Comparison of ENCODE assay signal across 12 cellular contexts in the genomic region with DNA sequence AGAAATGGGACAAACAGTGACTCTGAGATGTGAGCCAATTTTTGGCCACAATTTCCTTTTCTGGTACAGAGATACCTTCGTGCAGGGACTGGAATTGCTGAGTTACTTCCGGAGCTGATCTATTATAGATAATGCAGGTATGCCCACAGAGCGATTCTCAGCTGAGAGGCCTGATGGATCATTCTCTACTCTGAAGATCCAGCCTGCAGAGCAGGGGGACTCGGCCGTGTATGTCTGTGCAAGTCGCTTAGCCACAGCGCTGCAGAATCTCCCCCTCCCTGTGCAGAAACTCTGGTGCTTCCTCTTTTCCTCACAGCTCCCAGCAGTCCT.
DNase-seq lines count a peak whose midpoint lies in the region; ATAC-seq, FAIRE-seq and TF ChIP-seq lines count a peak whose summit lies in the region.
"Had no signal": no experiment of that assay in that cellular context is flagged by ENCODE, and none has a peak within 500 bp of the region (broad histone marks: within the 10 kb centered on the region; RNA-seq: fewer than 3 reads in every experiment).

No MANE protein-coding gene starts in this region.

- POLR2A ChIA-PET in OCI-LY7 (lab: Charles Lee) = no interaction called here
- POLR2A ChIA-PET in GM10248 (lab: Yijun Ruan, JAX) = no interaction called here

- no peak overlapping the region for H3K27ac ChIP-seq in OCI-LY7 (ENCODE audit: low read depth, low read length, poor library complexity, severe bottlenecking)
- peak overlapping the region; percentile 69 for H3K27ac ChIP-seq in astrocyte (ENCODE audit: low read depth, low read length)
- H3K27ac ChIP-seq: right atrium auricular region had no signal

- no peaks in the 10 kb centered on the region for H4K20me1 ChIP-seq in OCI-LY7 (ENCODE audit: insufficient read depth, low read length)
- H4K20me1 ChIP-seq in astrocyte (ENCODE audit: insufficient read depth, low read length) = no peaks in the 10 kb centered on the region

- H3K9ac ChIP-seq in astrocyte (ENCODE audit: low read length) = peak overlapping the region; percentile 7

- H3K27ac Mint-ChIP-seq in CD14-positive monocyte = peak overlapping the region; percentile 37 to 87 (median 76)
- peak overlapping the region; percentile 90 for H3K27ac Mint-ChIP-seq in astrocyte (ENCODE audit: unreplicated experiment)

- H2AFZ ChIP-seq in OCI-LY7 (ENCODE audit: low read length) (no peak overlapping the region), astrocyte (ENCODE audit: low read depth, low read length) (peak overlapping the region; percentile 19)

- H3K4me3 Mint-ChIP-seq in CD14-positive monocyte = peak overlapping the region; percentile 40 to 78
- peak overlapping the region; percentile 47 for H3K4me3 Mint-ChIP-seq in astrocyte (ENCODE audit: unreplicated experiment)

- H3K4me1 ChIP-seq in OCI-LY7 (ENCODE audit: insufficient read depth, low read length, poor library complexity, severe bottlenecking) (peaks cover 23% of the 10 kb centered on the region), astrocyte (ENCODE audit: insufficient read depth, low read length) (peaks cover 25% of the 10 kb centered on the region), HAP-1 (peaks cover 4% of the 10 kb centered on the region; the same call in 1 of the 2 replicates)
- H3K4me1 ChIP-seq: right atrium auricular region had no signal

- H3K27me3 ChIP-seq in astrocyte (ENCODE audit: insufficient read depth, low read length) (no peaks in the 10 kb centered on the region), HAP-1 (ENCODE audit: low read depth) (no peaks in the 10 kb centered on the region)
- H3K27me3 ChIP-seq: right atrium auricular region had no signal

- BruUV-seq in OCI-LY7 (replicated peaks; lab: Mats Ljungman, UMichigan) = no TSS peak

- peaks cover 0 to 4% (median 3%) of the 10 kb centered on the region in 7 donors for H3K9me3 Mint-ChIP-seq in CD14-positive monocyte
- peaks cover 3% of the 10 kb centered on the region for H3K9me3 Mint-ChIP-seq in astrocyte (ENCODE audit: unreplicated experiment)

- H3K36me3 ChIP-seq in OCI-LY7 (ENCODE audit: insufficient read depth, low read length) = no peaks in the 10 kb centered on the region
- H3K36me3 ChIP-seq in astrocyte (ENCODE audit: insufficient read depth, low read length) = no peaks in the 10 kb centered on the region
- no peaks in the 10 kb centered on the region for H3K36me3 ChIP-seq in HAP-1 (replicated peaks)
- H3K36me3 ChIP-seq: right atrium auricular region had no signal

- H3K4me3 ChIP-seq in OCI-LY7 (ENCODE audit: low read depth, low read length, poor library complexity, severe bottlenecking) = no peak overlapping the region
- no peak overlapping the region for H3K4me3 ChIP-seq in astrocyte (ENCODE audit: insufficient read depth, low read depth, low read length)
- H3K4me3 ChIP-seq in HAP-1 = no peak overlapping the region
- H3K4me3 ChIP-seq: right atrium auricular region had no signal

- ATAC-seq in GM21381 (IDR thresholded peaks at IDR 0.05; ENCODE audit: unreplicated experiment) = peak; percentile 46

- no peaks in the 10 kb centered on the region for H3K9me2 ChIP-seq in OCI-LY7 (ENCODE audit: insufficient read depth, low read length)

- H3K4me2 ChIP-seq in OCI-LY7 (ENCODE audit: low read length) (0 out of 2 replicates have a peak overlapping the region, but pooled peaks have one; percentile 7), astrocyte (ENCODE audit: low read length) (peak overlapping the region; percentile 74)

- DNase-seq in CD14-positive monocyte (ENCODE audit: low spot score) (no peak), OCI-LY7 (ENCODE audit: low spot score) (no peak), astrocyte (ENCODE audit: low read depth) (no peak), NCI-H1105 treated with DMSO at 0.1 percent for 48 hours (lab: John Stamatoyannopoulos, UW) (no peak), GM10248 (ENCODE audit: extremely low spot score) (no peak), HAP-1 (ENCODE audit: low spot score in 2 of 2) (no peak)
- DNase-seq in stimulated activated CD4-positive, alpha-beta T cell treated with anti-CD3 and anti-CD28 coated beads, Interleukin-4, amount 100 ng/mL, for 24 hours = no peak
- DNase-seq: activated gamma-delta T cell treated with Interleukin-2 at 50 U/mL for 16 hours, NCI-H2029 treated with DMSO at 0.1 percent for 48 hours had no signal

- H3K36me3 Mint-ChIP-seq in CD14-positive monocyte (no peaks in the 10 kb centered on the region), astrocyte (ENCODE audit: low read depth, unreplicated experiment) (no peaks in the 10 kb centered on the region)

- CTCF ChIA-PET in OCI-LY7 (lab: Charles Lee; ENCODE audit: unreplicated experiment) = no interaction called here
- CTCF ChIA-PET in GM10248 (lab: Yijun Ruan, JAX) = interaction anchor here (2.6 kb wide), 1 partner anchor 18 kb away, joined by 7 read pairs; no protein-coding TSS in a partner anchor

- H3K79me2 ChIP-seq in OCI-LY7 (ENCODE audit: insufficient read depth, low read depth, low read length) (no peaks in the 10 kb centered on the region), astrocyte (ENCODE audit: insufficient read depth, low read length) (no peaks in the 10 kb centered on the region)

- H3K27me3 Mint-ChIP-seq in CD14-positive monocyte (ENCODE audit: low read depth in 3 of 3) (peaks cover 0 to 3% (median 0%) of the 10 kb centered on the region in 3 donors), astrocyte (ENCODE audit: low read depth, unreplicated experiment) (no peaks in the 10 kb centered on the region)

- H3K9me3 ChIP-seq in OCI-LY7 (ENCODE audit: low read length) (no peaks in the 10 kb centered on the region), astrocyte (ENCODE audit: insufficient read depth, low read depth, low read length) (no peaks in the 10 kb centered on the region), HAP-1 (no peaks in the 10 kb centered on the region)
- H3K9me3 ChIP-seq: right atrium auricular region had no signal

- TF ChIP-seq CTCF in CD14-positive monocyte (IDR thresholded peaks at IDR 0.05) (no peak), OCI-LY7 (conservative IDR thresholded peaks at IDR 0.05; ENCODE audit: low read length) (no peak), astrocyte (IDR thresholded peaks at IDR 0.05; ENCODE audit: insufficient read depth, low read depth, low read length) (no peak), GM10248 (IDR thresholded peaks at IDR 0.05; ENCODE audit: control extremely low read depth, extremely low read depth, low read depth, missing control alignments) (no peak)

- H3K4me1 Mint-ChIP-seq in CD14-positive monocyte (peaks cover 74% of the 10 kb centered on the region), astrocyte (ENCODE audit: low read depth, unreplicated experiment) (peaks cover 48% of the 10 kb centered on the region)

- FAIRE-seq in astrocyte (lab: Jason Lieb, UNC) = no peak
- FAIRE-seq: GM12892 had no signal

- intact Hi-C loops in CD14-positive monocyte (cut with micrococcal nuclease) (no loop called here), OCI-LY7 (cut with micrococcal nuclease; ENCODE audit: unreplicated experiment) (no loop called here)

- in situ Hi-C loops in HAP-1 (cut with MboI; ENCODE audit: low sequenced_read_pairs) = no loop called here
